ENCODE assay signal across 8 cellular contexts in genomic region chr19:10105241-10106099, GRCh38. TPM values are rescaled to one million over a fixed set of nuclear protein-coding genes. Genes with fewer than 3 reads are reported as not detected.
A peak's percentile ranks its signal among the peaks of the same experiment; 100 is the strongest.
DNase-seq lines count a peak whose midpoint lies in the region; ATAC-seq and TF ChIP-seq lines count a peak whose summit lies in the region.

No MANE protein-coding gene starts in this region.

- H3K27ac ChIP-seq in liver (ENCODE audit: low read depth in 1 of 2, low read length in 2 of 2), result peak overlapping the region; percentile 25 to 70

- peak; percentile 13 for ATAC-seq in GM19467 (IDR thresholded peaks at IDR 0.05; ENCODE audit: unreplicated experiment)

- intact Hi-C loops in lower leg skin (cut with DNase I; ENCODE audit: low total_unique reads), result no loop called here

- DNase-seq in activated T-cell treated with anti-CD3 and anti-CD28 coated beads for 48 hours (ENCODE audit: low read depth), result peak; percentile 79
- DNase-seq in stimulated activated CD8-positive, alpha-beta memory T cell treated with anti-CD3 and anti-CD28 coated beads, Interleukin-7, amount 100 ng/mL, for 1 hour (ENCODE audit: low read depth in 2 of 2), result peak; percentile 46 to 50
- no peak for DNase-seq in lower leg skin (ENCODE audit: low spot score in 2 of 2)
- no peak for DNase-seq in DMS53 treated with DMSO at 0.1 percent for 48 hours (lab: John Stamatoyannopoulos, UW; ENCODE audit: unreplicated experiment)
- DNase-seq in NCI-H1694 treated with DMSO at 0.1 percent for 48 hours (lab: John Stamatoyannopoulos, UW), result no peak

- H3K4me3 Mint-ChIP-seq in IgD-negative memory B cell, result peak overlapping the region; percentile 73 to 95 (median 85)

- no peaks in the 10 kb centered on the region for H3K9me3 Mint-ChIP-seq in IgD-negative memory B cell

- H3K4me1 ChIP-seq in liver (ENCODE audit: control insufficient read depth in 4 of 4, insufficient read depth in 4 of 4, low read length in 3 of 4), result peaks cover 0 to 11% (median 8%) of the 10 kb centered on the region in 4 donors

- 42% methylated on average over 18 of the region's 18 CpGs for WGBS in liver
- 32 to 43% methylated on average over 17 to 18 of the region's 18 CpGs for WGBS in lower leg skin, 2 donors

- H3K27me3 ChIP-seq in liver (ENCODE audit: control insufficient read depth in 4 of 4, insufficient read depth in 4 of 4, low read length in 3 of 4), result no peaks in the 10 kb centered on the region

- peaks cover 22 to 41% (median 39%) of the 10 kb centered on the region in 3 donors for H3K4me1 Mint-ChIP-seq in IgD-negative memory B cell

- H3K36me3 Mint-ChIP-seq in IgD-negative memory B cell, result no peaks in the 10 kb centered on the region

- H3K4me3 ChIP-seq in liver (ENCODE audit: low read depth in 1 of 3, low read length in 3 of 3), result no peak overlapping the region
- H3K4me3 ChIP-seq in lower leg skin (ENCODE audit: low read depth, poor library complexity, severe bottlenecking), result no peak overlapping the region

- no peak for TF ChIP-seq POLR2A in lower leg skin (IDR thresholded peaks at IDR 0.05)

- peaks cover 11 to 29% (median 15%) of the 10 kb centered on the region in 4 donors for H3K36me3 ChIP-seq in liver (ENCODE audit: control insufficient read depth in 4 of 4, insufficient read depth in 3 of 4, low read depth in 1 of 4, low read length in 3 of 4)

- TF ChIP-seq RAD21 in liver (IDR thresholded peaks at IDR 0.05), result no peak

- no peak for TF ChIP-seq CTCF in liver (IDR thresholded peaks at IDR 0.05; ENCODE audit: low read depth, low read length, missing input control)
- no peak for TF ChIP-seq CTCF in lower leg skin (IDR thresholded peaks at IDR 0.05)

- H3K27me3 Mint-ChIP-seq in IgD-negative memory B cell, result peaks cover 3% of the 10 kb centered on the region

- no peak overlapping the region for H3K9ac ChIP-seq in liver (ENCODE audit: low read depth in 1 of 2, low read length in 2 of 2)

- peak overlapping the region; percentile 76 to 98 (median 96) for H3K27ac Mint-ChIP-seq in IgD-negative memory B cell

- H3K9me3 ChIP-seq in liver (ENCODE audit: control insufficient read depth in 4 of 4, low read length in 3 of 4), result no peaks in the 10 kb centered on the region

TF ChIP-seq in liver, 16 proteins besides CTCF, POLR2A, EP300 and RAD21:
- TF ChIP-seq JUND (IDR thresholded peaks at IDR 0.05) (no peak), RXRA (IDR thresholded peaks at IDR 0.05) (no peak), ZBTB33 (IDR thresholded peaks at IDR 0.05) (no peak), YY1 (IDR thresholded peaks at IDR 0.05) (no peak), GABPA (IDR thresholded peaks at IDR 0.05 in 1 of 2, conservative IDR thresholded peaks at IDR 0.05 in 1 of 2) (no peak), MAX (IDR thresholded peaks at IDR 0.05) (no peak), HNF4G (IDR thresholded peaks at IDR 0.05) (no peak), ATF3 (IDR thresholded peaks at IDR 0.05) (no peak), REST (IDR thresholded peaks at IDR 0.05) (no peak), SP1 (IDR thresholded peaks at IDR 0.05) (no peak), EGR1 (IDR thresholded peaks at IDR 0.05; ENCODE audit: low read depth in 2 of 2) (no peak), TAF1 (conservative IDR thresholded peaks at IDR 0.05) (no peak), NR2F2 (IDR thresholded peaks at IDR 0.05) (no peak), FOXA2 (IDR thresholded peaks at IDR 0.05) (no peak), FOXA1 (IDR thresholded peaks at IDR 0.05) (no peak), HNF4A (conservative IDR thresholded peaks at IDR 0.05) (no peak)

RNA-seq across cellular contexts. Expression of gene PPAN, which starts 0.7 kb away (rescaled TPM):
- polyA plus RNA-seq in IgD-negative memory B cell, result 37.5 TPM
- 10 to 100 TPM; 10.4 to 18.1 TPM for total RNA-seq in liver
- 10 to 100 TPM; 10.1 to 20.7 TPM for polyA plus RNA-seq in liver
- total RNA-seq in lower leg skin, result 10 to 100 TPM; 38.7 to 61.3 (median 52.9) TPM

RNA-seq across cellular contexts. Expression of gene ANGPTL6, which starts 3.0 kb away (rescaled TPM):
- polyA plus RNA-seq in IgD-negative memory B cell (1.3 TPM), liver (10 to 100 TPM in 1 of 2 donors, 1 to 10 TPM in 1; 5.5 to 13.5 TPM)
- total RNA-seq in liver (10 to 100 TPM in 1 of 2 donors, 1 to 10 TPM in 1; 7.8 to 10.5 TPM), lower leg skin (1 to 10 TPM in 1 of 4 donors, under 1 TPM in 2, not detected in 1; 0.21 to 1.8 (median 0.68) TPM)

RNA-seq across cellular contexts. Expression of gene P2RY11, which starts 6.0 kb away (rescaled TPM):
- polyA plus RNA-seq in IgD-negative memory B cell (3.3 TPM), liver (1 to 10 TPM in 1 of 2 donors, under 1 TPM in 1; 0.68 to 5.3 TPM)
- total RNA-seq in liver (1 to 10 TPM; 3.2 to 4.1 TPM), lower leg skin (10 to 100 TPM; 19.0 to 26.3 (median 22.5) TPM)

RNA-seq across cellular contexts. Expression of gene EIF3G, which starts 14.2 kb away (rescaled TPM):
- polyA plus RNA-seq in IgD-negative memory B cell, result 214 TPM
- 10 to 100 TPM; 86.2 to 96.3 TPM for total RNA-seq in liver
- polyA plus RNA-seq in liver, result 10 to 100 TPM; 71.0 to 84.4 TPM
- total RNA-seq in lower leg skin, result 100 to 1,000 TPM; 292 to 348 (median 320) TPM

RNA-seq across cellular contexts. Expression of gene SHFL, which starts 19.4 kb away (rescaled TPM):
- polyA plus RNA-seq in IgD-negative memory B cell, result 63.2 TPM
- 10 to 100 TPM; 13.1 to 87.5 TPM for total RNA-seq in liver
- 100 to 1,000 TPM in 1 of 2 donors, 10 to 100 TPM in 1; 82.0 to 104 TPM for polyA plus RNA-seq in liver
- 10 to 100 TPM; 17.0 to 24.6 (median 23.3) TPM for total RNA-seq in lower leg skin

Comparison
In these comparisons a context has a peak if more than half of its experiments do, and no peak if none do; other contexts are left out.
1. DNase-seq: peak in activated T-cell treated with anti-CD3 and anti-CD28 coated beads for 48 hours (single experiment) and stimulated activated CD8-positive, alpha-beta memory T cell treated with anti-CD3 and anti-CD28 coated beads, Interleukin-7, amount 100 ng/mL, for 1 hour (2 of 2); none in lower leg skin (0 of 2), DMS53 treated with DMSO at 0.1 percent for 48 hours (single experiment) and NCI-H1694 treated with DMSO at 0.1 percent for 48 hours (single experiment).